28 cellular contexts compared by ENCODE assay signal in the genomic region with DNA sequence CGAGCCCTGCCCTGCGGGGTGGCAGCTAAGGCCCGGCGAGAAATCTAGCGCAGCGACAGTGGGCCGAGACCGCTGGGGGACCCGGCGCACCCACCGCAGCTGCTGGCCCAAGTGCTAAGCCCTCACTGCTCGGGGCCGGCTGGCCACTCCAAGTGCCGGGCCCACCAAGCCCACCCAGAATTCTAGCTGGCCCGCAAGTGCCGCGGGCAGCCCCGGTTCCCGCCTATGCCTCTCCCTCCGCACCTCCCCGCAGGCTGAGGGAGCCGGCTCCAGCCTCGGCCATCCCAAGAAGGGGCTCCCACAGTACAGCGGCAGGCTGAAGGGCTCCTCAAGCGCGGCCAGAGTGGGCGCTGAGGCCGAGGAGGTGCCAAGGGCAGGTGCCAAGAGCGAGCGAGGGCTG. TPM values are rescaled to one million over a fixed set of nuclear protein-coding genes. Genes with fewer than 3 reads are reported as not detected.
"Had no signal": no experiment of that assay in that cellular context is flagged by ENCODE, and none has a peak within 500 bp of the region (broad histone marks: within the 10 kb centered on the region; RNA-seq: fewer than 3 reads in every experiment).

No MANE protein-coding gene starts in this region.

- H3K27me3 Mint-ChIP-seq: progenitor cell of endocrine pancreas; stimulated activated memory B cell treated with anti-CD40 and anti-IgM and Interleukin-4, amounts not matched to agents 10 μg/mL and 1 μg/mL and 100 μg/mL, for 72 hours; stimulated activated naive CD8-positive, alpha-beta T cell treated with anti-CD3 and anti-CD28 coated beads, Interleukin-15, Interleukin-2, amounts not matched to agents 100 ng/mL and 50 ng/mL, for 24 hours; type B pancreatic cell had no signal

- H3K36me3 ChIP-seq: neural progenitor cell, ovary, right lobe of liver, sigmoid colon, suprapubic skin, thoracic aorta, thyroid gland, tibial nerve, upper lobe of right lung, uterus had no signal

- DNase-seq: naive thymus-derived CD4-positive, alpha-beta T cell; natural killer cell; occipital lobe; ovary; psoas muscle; right lobe of liver; sigmoid colon; small intestine; stimulated activated CD4-positive, alpha-beta T cell treated with anti-CD3 and anti-CD28 coated beads, Interleukin-15, amount 100 ng/mL, for 24 hours; stimulated activated CD4-positive, alpha-beta T cell treated with anti-CD3 and anti-CD28 coated beads, Interleukin-2, amount 100 ng/mL, for 24 hours; stimulated activated CD4-positive, alpha-beta T cell treated with anti-CD3 and anti-CD28 coated beads, Interleukin-2, amount 100 ng/mL, for 48 hours; stimulated activated CD4-positive, alpha-beta T cell treated with anti-CD3 and anti-CD28 coated beads, Interleukin-4, amount 100 ng/mL, for 24 hours; stimulated activated naive CD4-positive, alpha-beta T cell; substantia nigra; thyroid gland; upper lobe of right lung; uterus had no signal

- H3K9ac ChIP-seq: neural progenitor cell, parathyroid adenoma had no signal

- ATAC-seq: naive thymus-derived CD4-positive, alpha-beta T cell; natural killer cell; psoas muscle; right cardiac atrium; right lobe of liver; stimulated activated memory B cell treated with anti-CD40 and anti-IgM and Interleukin-4, amounts not matched to agents 10 μg/mL and 1 μg/mL and 100 μg/mL, for 72 hours; upper lobe of right lung had no signal

- H3K27ac ChIP-seq: neural progenitor cell, ovary, parathyroid adenoma, psoas muscle, right lobe of liver, sigmoid colon, suprapubic skin, thoracic aorta, thyroid gland, tibial nerve, upper lobe of right lung, uterus had no signal

- H3K9me3 ChIP-seq: ovary, psoas muscle, right lobe of liver, sigmoid colon, suprapubic skin, thoracic aorta, thyroid gland, tibial nerve, upper lobe of right lung, uterus had no signal

- H3K4me1 Mint-ChIP-seq: naive thymus-derived CD4-positive, alpha-beta T cell; natural killer cell; neural progenitor cell; stimulated activated memory B cell treated with anti-CD40 and anti-IgM and Interleukin-4, amounts not matched to agents 10 μg/mL and 1 μg/mL and 100 μg/mL, for 72 hours had no signal

- H3K4me1 ChIP-seq: neural progenitor cell, parathyroid adenoma, psoas muscle, right lobe of liver, sigmoid colon, suprapubic skin, thyroid gland, tibial nerve, upper lobe of right lung, uterus had no signal

- H3K4me2 ChIP-seq: neural progenitor cell had no signal

- H3K79me2 ChIP-seq: parathyroid adenoma had no signal

- H3K4me3 ChIP-seq: neural progenitor cell, ovary, psoas muscle, right lobe of liver, sigmoid colon, suprapubic skin, thoracic aorta, thyroid gland, tibial nerve, upper lobe of right lung, uterus had no signal

- H3K27ac Mint-ChIP-seq: naive thymus-derived CD4-positive, alpha-beta T cell; natural killer cell; nephron; neural progenitor cell; progenitor cell of endocrine pancreas; stimulated activated memory B cell treated with anti-CD40 and anti-IgM and Interleukin-4, amounts not matched to agents 10 μg/mL and 1 μg/mL and 100 μg/mL, for 72 hours; stimulated activated naive CD8-positive, alpha-beta T cell treated with anti-CD3 and anti-CD28 coated beads, Interleukin-15, Interleukin-2, amounts not matched to agents 100 ng/mL and 50 ng/mL, for 24 hours; type B pancreatic cell had no signal

- H2AFZ ChIP-seq: neural progenitor cell, parathyroid adenoma had no signal

- H3K27me3 ChIP-seq: neural progenitor cell, ovary, right lobe of liver, sigmoid colon, suprapubic skin, thyroid gland, tibial nerve, upper lobe of right lung, uterus had no signal

- H3K4me3 Mint-ChIP-seq: naive thymus-derived CD4-positive, alpha-beta T cell; natural killer cell; nephron; neural progenitor cell; stimulated activated memory B cell treated with anti-CD40 and anti-IgM and Interleukin-4, amounts not matched to agents 10 μg/mL and 1 μg/mL and 100 μg/mL, for 72 hours; stimulated activated naive CD8-positive, alpha-beta T cell treated with anti-CD3 and anti-CD28 coated beads, Interleukin-15, Interleukin-2, amounts not matched to agents 100 ng/mL and 50 ng/mL, for 24 hours; type B pancreatic cell had no signal

- H3K9me3 Mint-ChIP-seq: stimulated activated memory B cell treated with anti-CD40 and anti-IgM and Interleukin-4, amounts not matched to agents 10 μg/mL and 1 μg/mL and 100 μg/mL, for 72 hours; stimulated activated naive CD8-positive, alpha-beta T cell treated with anti-CD3 and anti-CD28 coated beads, Interleukin-15, Interleukin-2, amounts not matched to agents 100 ng/mL and 50 ng/mL, for 24 hours had no signal

- H3K36me3 Mint-ChIP-seq: naive thymus-derived CD4-positive, alpha-beta T cell; natural killer cell; neural progenitor cell; stimulated activated memory B cell treated with anti-CD40 and anti-IgM and Interleukin-4, amounts not matched to agents 10 μg/mL and 1 μg/mL and 100 μg/mL, for 72 hours had no signal

RNA-seq across cellular contexts. Expression of a gene that starts 55.2 kb away (rescaled TPM):
- total RNA-seq: naive thymus-derived CD4-positive, alpha-beta T cell; natural killer cell had no signal
- polyA plus RNA-seq: naive thymus-derived CD4-positive, alpha-beta T cell had no signal
